13 cellular contexts compared by ENCODE assay signal in genomic region chr20:642398-643174, GRCh38. TPM values are rescaled to one million over a fixed set of nuclear protein-coding genes. Genes with fewer than 3 reads are reported as not detected.
DNase-seq lines count a peak whose midpoint lies in the region; ATAC-seq and TF ChIP-seq lines count a peak whose summit lies in the region.
"Had no signal": no experiment of that assay in that cellular context is flagged by ENCODE, and none has a peak within 500 bp of the region (broad histone marks: within the 10 kb centered on the region; RNA-seq: fewer than 3 reads in every experiment).

No MANE protein-coding gene starts in this region.

- H3K36me3 Mint-ChIP-seq in CD8-positive, alpha-beta memory T cell = peaks cover 0 to 10% (median 0%) of the 10 kb centered on the region in 3 donors
- H3K36me3 Mint-ChIP-seq in activated naive CD8-positive, alpha-beta T cell treated with anti-CD3 and anti-CD28 coated beads, Interleukin-2, amount 50 U/mL, for 24 hours (ENCODE audit: low read depth) = peaks cover 9% of the 10 kb centered on the region

- no peak overlapping the region for H3K27ac Mint-ChIP-seq in CD8-positive, alpha-beta memory T cell
- H3K27ac Mint-ChIP-seq in activated naive CD8-positive, alpha-beta T cell treated with anti-CD3 and anti-CD28 coated beads, Interleukin-2, amount 50 U/mL, for 24 hours = no peak overlapping the region

- H3K4me1 Mint-ChIP-seq in CD8-positive, alpha-beta memory T cell = peaks cover 10 to 26% (median 26%) of the 10 kb centered on the region in 3 donors
- H3K4me1 Mint-ChIP-seq in activated naive CD8-positive, alpha-beta T cell treated with anti-CD3 and anti-CD28 coated beads, Interleukin-2, amount 50 U/mL, for 24 hours = peaks cover 15% of the 10 kb centered on the region

- DNase-seq in CD8-positive, alpha-beta memory T cell = no peak
- DNase-seq in activated naive CD8-positive, alpha-beta T cell treated with anti-CD3 and anti-CD28 coated beads, Interleukin-2, amount 50 U/mL, for 24 hours = no peak
- DNase-seq in left ventricle myocardium inferior (peak; percentile 49), retinal pigment epithelial cell (ENCODE audit: low read depth) (no peak), HEK293T (ENCODE audit: extremely low spot score) (no peak), KBM-7 (no peak), GM10266 (ENCODE audit: extremely low spot score) (no peak)
- DNase-seq: activated gamma-delta T cell, GF-D8, NCI-H2171 treated with DMSO at 0.1 percent for 48 hours had no signal

- no peaks in the 10 kb centered on the region for H3K9me3 ChIP-seq in CD8-positive, alpha-beta memory T cell (ENCODE audit: low read length)
- peaks cover 2% of the 10 kb centered on the region for H3K9me3 ChIP-seq in left ventricle myocardium inferior (replicated peaks)

- POLR2A ChIA-PET in CD8-positive, alpha-beta memory T cell (lab: Charles Lee) = no interaction called here
- POLR2A ChIA-PET in HEK293T (lab: Yijun Ruan, JAX) = interaction anchor here (0.7 kb wide), 1 partner anchor 70 kb away, joined by 3 read pairs; no protein-coding TSS in a partner anchor

- in situ Hi-C loops in KBM-7 (cut with MboI; ENCODE audit: low pct_unique_long_range_greater_than_20kb, low sequenced_read_pairs) = no loop called here

- ATAC-seq in activated naive CD8-positive, alpha-beta T cell treated with anti-CD3 and anti-CD28 coated beads, Interleukin-2, amount 50 U/mL, for 24 hours = peak; percentile 17
- no peak for ATAC-seq in HG02981 (IDR thresholded peaks at IDR 0.05; ENCODE audit: unreplicated experiment)

- CTCF ChIA-PET in CD8-positive, alpha-beta memory T cell (lab: Charles Lee) = no interaction called here
- CTCF ChIA-PET in HEK293T (lab: Yijun Ruan, JAX) = no interaction called here

- H3K27me3 Mint-ChIP-seq in CD8-positive, alpha-beta memory T cell = peaks cover 18 to 24% of the 10 kb centered on the region in 2 donors
- peaks cover 26% of the 10 kb centered on the region for H3K27me3 Mint-ChIP-seq in activated naive CD8-positive, alpha-beta T cell treated with anti-CD3 and anti-CD28 coated beads, Interleukin-2, amount 50 U/mL, for 24 hours

- no peak for TF ChIP-seq CTCF in left ventricle myocardium inferior (IDR thresholded peaks at IDR 0.05; ENCODE audit: borderline replicate concordance)
- no peak for TF ChIP-seq CTCF in retinal pigment epithelial cell (conservative IDR thresholded peaks at IDR 0.05; ENCODE audit: low read depth, low read length)
- no peak for TF ChIP-seq CTCF in GM10266 (IDR thresholded peaks at IDR 0.05; ENCODE audit: control insufficient read depth, insufficient read depth, low read depth, missing control alignments)

- H3K4me1 ChIP-seq in CD8-positive, alpha-beta memory T cell (ENCODE audit: insufficient read depth, low read length) = peaks cover 7% of the 10 kb centered on the region
- peaks cover 32% of the 10 kb centered on the region for H3K4me1 ChIP-seq in left ventricle myocardium inferior

- peaks cover 7% of the 10 kb centered on the region for H3K27me3 ChIP-seq in CD8-positive, alpha-beta memory T cell (ENCODE audit: insufficient read depth, low read length, poor library complexity, severe bottlenecking)
- no peaks in the 10 kb centered on the region for H3K27me3 ChIP-seq in left ventricle myocardium inferior (ENCODE audit: low read depth)

- H3K9me3 Mint-ChIP-seq in CD8-positive, alpha-beta memory T cell = no peaks in the 10 kb centered on the region
- H3K9me3 Mint-ChIP-seq in activated naive CD8-positive, alpha-beta T cell treated with anti-CD3 and anti-CD28 coated beads, Interleukin-2, amount 50 U/mL, for 24 hours = no peaks in the 10 kb centered on the region

- H3K36me3 ChIP-seq in CD8-positive, alpha-beta memory T cell (ENCODE audit: insufficient read depth, low read length) = no peaks in the 10 kb centered on the region
- H3K36me3 ChIP-seq in left ventricle myocardium inferior = peaks cover 4% of the 10 kb centered on the region

- intact Hi-C loops in left ventricle myocardium inferior (cut with micrococcal nuclease) = no loop called here

- H3K4me3 ChIP-seq in CD8-positive, alpha-beta memory T cell (ENCODE audit: low read length) = no peak overlapping the region
- H3K4me3 ChIP-seq in left ventricle myocardium inferior = peak overlapping the region; percentile 72
- peak overlapping the region; percentile 15 for H3K4me3 ChIP-seq in retinal pigment epithelial cell (ENCODE audit: low read length)

- no peak overlapping the region for H3K27ac ChIP-seq in CD8-positive, alpha-beta memory T cell (ENCODE audit: low read depth, low read length)
- H3K27ac ChIP-seq in left ventricle myocardium inferior (replicated peaks) = peak overlapping the region; percentile 84

- H3K4me3 Mint-ChIP-seq in CD8-positive, alpha-beta memory T cell = peak overlapping the region in 5 of 7 donors; percentile 32 to 50 (median 35)
- H3K4me3 Mint-ChIP-seq in activated naive CD8-positive, alpha-beta T cell treated with anti-CD3 and anti-CD28 coated beads, Interleukin-2, amount 50 U/mL, for 24 hours = no peak overlapping the region

TF ChIP-seq in HEK293T, 16 proteins besides CTCF, POLR2A, EP300 and RAD21:
- TF ChIP-seq NFRKB (IDR thresholded peaks at IDR 0.05) (no peak), LEF1 (IDR thresholded peaks at IDR 0.05; ENCODE audit: borderline replicate concordance) (no peak), ARNT (IDR thresholded peaks at IDR 0.05) (no peak), FOXM1 (IDR thresholded peaks at IDR 0.05; ENCODE audit: borderline replicate concordance) (no peak), FOXK2 (IDR thresholded peaks at IDR 0.05) (no peak), PKNOX1 (IDR thresholded peaks at IDR 0.05) (no peak)

RNA-seq across cellular contexts. Expression of gene SRXN1, which starts 10.4 kb away (rescaled TPM):
- total RNA-seq in CD8-positive, alpha-beta memory T cell = 10 to 100 TPM; 25.9 to 26.3 TPM
- polyA plus RNA-seq in CD8-positive, alpha-beta memory T cell = 20.3 TPM
- total RNA-seq in left ventricle myocardium inferior = 55.3 TPM

RNA-seq across cellular contexts. Expression of gene TCF15, which starts 32.5 kb away (rescaled TPM):
- total RNA-seq in CD8-positive, alpha-beta memory T cell = not detected
- not detected for polyA plus RNA-seq in CD8-positive, alpha-beta memory T cell
- total RNA-seq in left ventricle myocardium inferior = 11.1 TPM
- total RNA-seq: fibroblast of villous mesenchyme, osteocyte had no signal

RNA-seq across cellular contexts. Expression of gene SCRT2, which starts 33.0 kb away (rescaled TPM):
- total RNA-seq in CD8-positive, alpha-beta memory T cell = not detected
- polyA plus RNA-seq in CD8-positive, alpha-beta memory T cell = not detected
- not detected for total RNA-seq in left ventricle myocardium inferior
- total RNA-seq: fibroblast of villous mesenchyme, osteocyte had no signal

Comparison
In these comparisons a context has a peak if more than half of its experiments do, and no peak if none do; other contexts are left out.
1. RNA of gene TCF15, which starts 32.5 kb away (total RNA-seq): 11.1 TPM in left ventricle myocardium inferior (single experiment); not detected in CD8-positive, alpha-beta memory T cell; every median in the first group is over 10 times any median in the second.